In genomic region chr3:119690043-119690656, GRCh38 we compare ENCODE assay signal across 8 cellular contexts. TPM values are rescaled to one million over a fixed set of nuclear protein-coding genes. Genes with fewer than 3 reads are reported as not detected.
DNase-seq lines count a peak whose midpoint lies in the region; ATAC-seq and TF ChIP-seq lines count a peak whose summit lies in the region.

No MANE protein-coding gene starts in this region.

- no peaks in the 10 kb centered on the region for H3K36me3 Mint-ChIP-seq in CD4-positive, alpha-beta memory T cell

- H3K4me3 ChIP-seq in Loucy (ENCODE audit: low read length, poor library complexity, severe bottlenecking) = no peak overlapping the region
- no peak overlapping the region for H3K4me3 ChIP-seq in colonic mucosa
- H3K4me3 ChIP-seq in osteoblast (ENCODE audit: insufficient read depth, low read length) = no peak overlapping the region
- H3K4me3 ChIP-seq in CD4-positive, alpha-beta memory T cell (ENCODE audit: low read length in 2 of 2) = no peak overlapping the region

- peaks cover 0 to 5% (median 2%) of the 10 kb centered on the region in 8 donors for H3K9me3 Mint-ChIP-seq in CD4-positive, alpha-beta memory T cell

- H3K4me3 Mint-ChIP-seq in CD4-positive, alpha-beta memory T cell = no peak overlapping the region

- H3K27me3 Mint-ChIP-seq in CD4-positive, alpha-beta memory T cell = peaks cover 3% of the 10 kb centered on the region in 2 donors

- H3K9me2 ChIP-seq in Loucy (replicated peaks; ENCODE audit: low read depth, low read length) = no peaks in the 10 kb centered on the region

- H3K27ac ChIP-seq in colonic mucosa (no peak overlapping the region), osteoblast (ENCODE audit: low read depth, low read length) (no peak overlapping the region)
- no peak overlapping the region for H3K27ac ChIP-seq in CD4-positive, alpha-beta memory T cell (ENCODE audit: low read depth, low read length)

- no peaks in the 10 kb centered on the region for H3F3A ChIP-seq in Loucy (ENCODE audit: low read depth)

- no peaks in the 10 kb centered on the region for H3K36me3 ChIP-seq in Loucy (ENCODE audit: insufficient read depth, low read length)
- H3K36me3 ChIP-seq in colonic mucosa = no peaks in the 10 kb centered on the region
- no peaks in the 10 kb centered on the region for H3K36me3 ChIP-seq in osteoblast (ENCODE audit: insufficient read depth, low read length)
- no peaks in the 10 kb centered on the region for H3K36me3 ChIP-seq in CD4-positive, alpha-beta memory T cell (ENCODE audit: insufficient read depth, low read length)

- H4K20me1 ChIP-seq in Loucy (ENCODE audit: insufficient read depth, low read length, poor library complexity, severe bottlenecking) (no peaks in the 10 kb centered on the region), osteoblast (ENCODE audit: insufficient read depth, low read length) (no peaks in the 10 kb centered on the region)

- H3K4me1 ChIP-seq in Loucy (ENCODE audit: insufficient read depth, low read length, poor library complexity, severe bottlenecking) (no peaks in the 10 kb centered on the region), colonic mucosa (no peaks in the 10 kb centered on the region), osteoblast (ENCODE audit: insufficient read depth, low read length) (no peaks in the 10 kb centered on the region)
- H3K4me1 ChIP-seq in CD4-positive, alpha-beta memory T cell (ENCODE audit: insufficient read depth, low read length) = no peaks in the 10 kb centered on the region

- POLR2A ChIA-PET in CD4-positive, alpha-beta memory T cell (lab: Charles Lee; ENCODE audit: partially characterized antibody) = no interaction called here

- H3K79me2 ChIP-seq in Loucy (ENCODE audit: insufficient read depth, low read length) (no peaks in the 10 kb centered on the region), osteoblast (ENCODE audit: insufficient read depth, low read length) (no peaks in the 10 kb centered on the region)

- DNase-seq in EL = peak; percentile 29
- DNase-seq in colonic mucosa = no peak
- DNase-seq in osteoblast (ENCODE audit: insufficient read length, low spot score, missing footprints) = peak; percentile 14
- no peak for DNase-seq in T-helper 9 cell
- DNase-seq in central memory CD4-positive, alpha-beta T cell = no peak
- DNase-seq in CD4-positive, alpha-beta memory T cell = no peak

- H3K4me1 Mint-ChIP-seq in CD4-positive, alpha-beta memory T cell = no peaks in the 10 kb centered on the region

- ATAC-seq in activated CD4-positive, CD25-positive, alpha-beta regulatory T cell treated with anti-CD3 and anti-CD28 coated beads, Interleukin-2, amount 50 U/mL, for 24 hours = no peak

- intact Hi-C loops in colonic mucosa (cut with DNase I) = no loop called here
- intact Hi-C loops in CD4-positive, alpha-beta memory T cell (cut with micrococcal nuclease) = no loop called here

- TF ChIP-seq CTCF in Loucy (conservative IDR thresholded peaks at IDR 0.05; ENCODE audit: low read length) (peak; percentile 74), colonic mucosa (IDR thresholded peaks at IDR 0.05) (peak; percentile 51), osteoblast (IDR thresholded peaks at IDR 0.05; ENCODE audit: extremely low read depth, low read depth, low read length) (peak; percentile 73)

- H2AFZ ChIP-seq in Loucy (ENCODE audit: low read length) = no peak overlapping the region
- no peak overlapping the region for H2AFZ ChIP-seq in osteoblast (ENCODE audit: low read length)

- H3K4me2 ChIP-seq in Loucy (ENCODE audit: low read depth, low read length, poor library complexity, severe bottlenecking) (no peak overlapping the region), osteoblast (ENCODE audit: insufficient read depth, low read length) (no peak overlapping the region)

- peaks cover 9% of the 10 kb centered on the region for H3K27me3 ChIP-seq in Loucy (ENCODE audit: insufficient read depth, low read length, poor library complexity, severe bottlenecking)
- no peaks in the 10 kb centered on the region for H3K27me3 ChIP-seq in colonic mucosa
- H3K27me3 ChIP-seq in osteoblast (ENCODE audit: insufficient read depth, low read length) = no peaks in the 10 kb centered on the region
- H3K27me3 ChIP-seq in CD4-positive, alpha-beta memory T cell (ENCODE audit: insufficient read depth, low read length) = no peaks in the 10 kb centered on the region

- H3K27ac Mint-ChIP-seq in CD4-positive, alpha-beta memory T cell = no peak overlapping the region

- H3K9ac ChIP-seq in Loucy (ENCODE audit: low read depth, low read length, poor library complexity, severe bottlenecking) = no peak overlapping the region
- no peak overlapping the region for H3K9ac ChIP-seq in colonic mucosa (ENCODE audit: low read depth in 2 of 2, low read length in 2 of 2)

- H3K9me3 ChIP-seq in Loucy (ENCODE audit: insufficient read depth, low read depth, low read length) (no peaks in the 10 kb centered on the region), colonic mucosa (no peaks in the 10 kb centered on the region), osteoblast (ENCODE audit: low read depth, low read length) (no peaks in the 10 kb centered on the region)
- H3K9me3 ChIP-seq in CD4-positive, alpha-beta memory T cell (ENCODE audit: control insufficient read depth in 1 of 2, low read length in 2 of 2) = no peaks in the 10 kb centered on the region

- CTCF ChIA-PET in CD4-positive, alpha-beta memory T cell (lab: Charles Lee; ENCODE audit: partially characterized antibody) = interaction anchor here (0.8 to 1.9 kb wide), 7 partner anchors 9 to 420 kb away, joined by 3 to 8 read pairs (median 4); partner anchors contain the start of gene COX17

RNA-seq across cellular contexts. Expression of gene CFAP91, which starts 12.7 kb away (rescaled TPM):
- total RNA-seq in colonic mucosa (under 1 TPM; 0.57 to 0.61 TPM), osteoblast (0.36 and 0.59 TPM in 2 replicates)
- total RNA-seq in CD4-positive, alpha-beta memory T cell = under 1 TPM in 1 of 2 experiments, not detected in 1; 0.58 TPM
- under 1 TPM in 1 of 2 donors, not detected in 1; 0.48 TPM for polyA plus RNA-seq in CD4-positive, alpha-beta memory T cell

RNA-seq across cellular contexts. Expression of gene COX17, which starts 12.9 kb away (rescaled TPM):
- 10 to 100 TPM; 53.5 to 64.5 TPM for total RNA-seq in colonic mucosa
- total RNA-seq in osteoblast = 8.0 and 13.3 TPM in 2 replicates
- 10 to 100 TPM; 46.1 to 48.9 TPM for total RNA-seq in CD4-positive, alpha-beta memory T cell
- polyA plus RNA-seq in CD4-positive, alpha-beta memory T cell = 10 to 100 TPM; 78.4 to 88.2 TPM

RNA-seq across cellular contexts. Expression of gene POPDC2, which starts 29.8 kb away (rescaled TPM):
- total RNA-seq in colonic mucosa = 10 to 100 TPM in 1 of 2 donors, 1 to 10 TPM in 1; 1.3 to 26.3 TPM
- total RNA-seq in osteoblast = 1.1 and 1.8 TPM in 2 replicates
- 1 to 10 TPM; 7.3 to 7.4 TPM for total RNA-seq in CD4-positive, alpha-beta memory T cell
- polyA plus RNA-seq in CD4-positive, alpha-beta memory T cell = 1 to 10 TPM; 2.0 to 2.6 TPM

Comparison
In these comparisons a context has a peak if more than half of its experiments do, and no peak if none do; other contexts are left out.
1. DNase-seq: peak in EL (single experiment) and osteoblast (single experiment); none in colonic mucosa (single experiment), T-helper 9 cell (single experiment), central memory CD4-positive, alpha-beta T cell (single experiment) and CD4-positive, alpha-beta memory T cell (0 of 5).
2. Peak in every context shown above with its lines, with median percentiles within 50 percentile points of each other: CTCF ChIP-seq.